ENCODE assay signal across 1 cellular context in genomic region chr14:75933712-75934296, GRCh38.
TF ChIP-seq lines count a peak whose summit lies in the region.

No MANE protein-coding gene starts in this region.

TF ChIP-seq in K562, 482 proteins besides CTCF, POLR2A, EP300 and RAD21 (continued from another document and continues in another):
- no peak for TF ChIP-seq ILF3 (IDR thresholded peaks at IDR 0.05; ENCODE audit: borderline replicate concordance)
- no peak for TF ChIP-seq ZNF740 (CRISPR knock-in tag; IDR thresholded peaks at IDR 0.05)
- no peak for TF ChIP-seq ZNF740 (tag; IDR thresholded peaks at IDR 0.05)
- no peak for TF ChIP-seq NR4A1 (CRISPR knock-in tag; IDR thresholded peaks at IDR 0.05)
- peak; percentile 90 for TF ChIP-seq NR4A1 (tag; IDR thresholded peaks at IDR 0.05)
- TF ChIP-seq MAFK (IDR thresholded peaks at IDR 0.05; ENCODE audit: low read length), result no peak
- no peak for TF ChIP-seq HDAC3 (IDR thresholded peaks at IDR 0.05; ENCODE audit: borderline replicate concordance, partially characterized antibody)
- no peak for TF ChIP-seq SFPQ (IDR thresholded peaks at IDR 0.05; ENCODE audit: low read depth, low read length)
- no peak for TF ChIP-seq ZNF512 (tag; IDR thresholded peaks at IDR 0.05)
- no peak for TF ChIP-seq NFIX (CRISPR knock-in tag; IDR thresholded peaks at IDR 0.05; ENCODE audit: low read depth)
- TF ChIP-seq NR2F6 (CRISPR knock-in tag; IDR thresholded peaks at IDR 0.05), result no peak
- TF ChIP-seq RUNX1 (IDR thresholded peaks at IDR 0.05; ENCODE audit: low read depth), result no peak
- no peak; the same call in 1 of the 2 replicates for TF ChIP-seq ERF (CRISPR knock-in tag; IDR thresholded peaks at IDR 0.05)
- no peak for TF ChIP-seq BHLHE40 (IDR thresholded peaks at IDR 0.05; ENCODE audit: low read length)
- TF ChIP-seq CREM (IDR thresholded peaks at IDR 0.05; ENCODE audit: low read depth), result no peak
- TF ChIP-seq CREB3 (tag; conservative IDR thresholded peaks at IDR 0.05; ENCODE audit: low read depth), result peak; percentile 80
- no peak for TF ChIP-seq HMGN3 (IDR thresholded peaks at IDR 0.05; ENCODE audit: borderline replicate concordance, extremely low read depth, insufficient read length, low read depth, low read length)
- no peak for TF ChIP-seq ZNF277 (CRISPR knock-in tag; IDR thresholded peaks at IDR 0.05; ENCODE audit: borderline replicate concordance)
- 0 out of 2 replicates have a peak, but pooled peaks have one; percentile 55 for TF ChIP-seq RHOXF2B (CRISPR knock-in tag; conservative IDR thresholded peaks at IDR 0.05)
- peak; percentile 66 for TF ChIP-seq TCF3 (CRISPR knock-in tag; IDR thresholded peaks at IDR 0.05)
- no peak for TF ChIP-seq ZNF175 (CRISPR knock-in tag; IDR thresholded peaks at IDR 0.05; ENCODE audit: low read depth)
- no peak for TF ChIP-seq ZNF263 (CRISPR knock-in tag; IDR thresholded peaks at IDR 0.05; ENCODE audit: borderline replicate concordance)
- TF ChIP-seq ZNF224 (CRISPR knock-in tag; IDR thresholded peaks at IDR 0.05), result no peak
- TF ChIP-seq THAP7 (CRISPR knock-in tag; IDR thresholded peaks at IDR 0.05), result no peak
- no peak for TF ChIP-seq ELF1 (tag; IDR thresholded peaks at IDR 0.05)
- no peak for TF ChIP-seq SRSF9 (IDR thresholded peaks at IDR 0.05; ENCODE audit: borderline replicate concordance, low read depth, low read length)
- no peak for TF ChIP-seq HSF4 (CRISPR knock-in tag; IDR thresholded peaks at IDR 0.05; ENCODE audit: borderline replicate concordance)
- no peak for TF ChIP-seq KHSRP (IDR thresholded peaks at IDR 0.05)
- TF ChIP-seq ZNF146 (CRISPR knock-in tag; IDR thresholded peaks at IDR 0.05; ENCODE audit: unreplicated experiment), result no peak
- peak in 1 of 2 experiments; percentile 59; a peak in 1 of 4 replicates for TF ChIP-seq MAZ (CRISPR knock-in tag; conservative IDR thresholded peaks at IDR 0.05 in 1 of 2, IDR thresholded peaks at IDR 0.05 in 1 of 2)
- TF ChIP-seq MYNN (IDR thresholded peaks at IDR 0.05), result no peak
- TF ChIP-seq MYNN (CRISPR knock-in tag; IDR thresholded peaks at IDR 0.05), result no peak
- TF ChIP-seq SMAD4 (CRISPR knock-in tag; conservative IDR thresholded peaks at IDR 0.05), result peak; percentile 80
- TF ChIP-seq NFXL1 (CRISPR knock-in tag; IDR thresholded peaks at IDR 0.05), result no peak
- TF ChIP-seq YY1 (IDR thresholded peaks at IDR 0.05; ENCODE audit: borderline replicate concordance in 1 of 3, control insufficient read depth in 1 of 3, extremely low read depth in 1 of 3, insufficient read depth in 3 of 3, insufficient read length in 1 of 3, insufficient replicate concordance in 2 of 3, low read depth in 1 of 3, low read length in 2 of 3), result peak in 2 of 3 experiments; percentile 24 to 80
- no peak for TF ChIP-seq HMBOX1 (IDR thresholded peaks at IDR 0.05)
- no peak for TF ChIP-seq HES1 (IDR thresholded peaks at IDR 0.05; ENCODE audit: low read depth)
- TF ChIP-seq MTA2 (IDR thresholded peaks at IDR 0.05; ENCODE audit: low read depth), result no peak
- peak; percentile 87 for TF ChIP-seq ZNF592 (IDR thresholded peaks at IDR 0.05)
- no peak for TF ChIP-seq HMGXB4 (CRISPR knock-in tag; IDR thresholded peaks at IDR 0.05)
- no peak for TF ChIP-seq SOX6 (IDR thresholded peaks at IDR 0.05)
- TF ChIP-seq ZNF75A (CRISPR knock-in tag; IDR thresholded peaks at IDR 0.05), result no peak
- TF ChIP-seq HDAC1 (IDR thresholded peaks at IDR 0.05), result no peak
- TF ChIP-seq MYC (IDR thresholded peaks at IDR 0.05; ENCODE audit: low read depth, low read length), result no peak
- TF ChIP-seq MYC (CRISPR knock-in tag; IDR thresholded peaks at IDR 0.05; ENCODE audit: borderline replicate concordance, low read depth), result no peak
- TF ChIP-seq ZFX (CRISPR knock-in tag; IDR thresholded peaks at IDR 0.05), result peak; percentile 13; the same call in 1 of the 2 replicates
- no peak for TF ChIP-seq CLOCK (CRISPR knock-in tag; IDR thresholded peaks at IDR 0.05; ENCODE audit: borderline replicate concordance)
- no peak for TF ChIP-seq SIN3B (IDR thresholded peaks at IDR 0.05; ENCODE audit: low read depth)
- peak; percentile 33; the same call in 1 of the 2 replicates for TF ChIP-seq TEAD4 (IDR thresholded peaks at IDR 0.05; ENCODE audit: low read length)
- no peak for TF ChIP-seq TEAD4 (CRISPR knock-in tag; IDR thresholded peaks at IDR 0.05; ENCODE audit: borderline replicate concordance)
- TF ChIP-seq IFI16 (CRISPR knock-in tag; IDR thresholded peaks at IDR 0.05), result 0 out of 2 replicates have a peak, but pooled peaks have one; percentile 22
